Comparison of ENCODE assay signal across 15 cellular contexts in genomic region chr4:8185280-8185679, GRCh38.
DNase-seq lines count a peak whose midpoint lies in the region; ATAC-seq lines count a peak whose summit lies in the region.
"Had no signal": no experiment of that assay in that cellular context is flagged by ENCODE, and none has a peak within 500 bp of the region (broad histone marks: within the 10 kb centered on the region; RNA-seq: fewer than 3 reads in every experiment).

No MANE protein-coding gene starts in this region.

- peak overlapping the region; percentile 94 for H3K27ac ChIP-seq in epithelial cell of prostate
- no peak overlapping the region for H3K27ac ChIP-seq in effector memory CD4-positive, alpha-beta T cell (ENCODE audit: insufficient read depth, low read length, poor library complexity, severe bottlenecking)
- H3K27ac ChIP-seq: lower lobe of right lung had no signal

- no peak overlapping the region for H3K27ac Mint-ChIP-seq in stimulated activated effector memory CD8-positive, alpha-beta T cell treated with anti-CD3 and anti-CD28 coated beads, Interleukin-12 subunit alpha, Interleukin-12 subunit beta, amount 100 ng/mL, for 72 hours
- H3K27ac Mint-ChIP-seq: activated naive CD8-positive, alpha-beta T cell treated with anti-CD3 and anti-CD28 coated beads, Interleukin-2, amount 10 ng/mL, durations not matched to agents 7 days and 5 days had no signal

- DNase-seq in NCI-H2171 treated with DMSO at 0.1 percent for 48 hours (lab: John Stamatoyannopoulos, UW) = peak; percentile 57
- no peak for DNase-seq in NCI-H2171 (lab: John Stamatoyannopoulos, UW)
- DNase-seq in RKO (ENCODE audit: low spot score) = peak; percentile 40
- peak; percentile 89 for DNase-seq in epithelial cell of prostate (ENCODE audit: low read depth, low spot score)
- no peak for DNase-seq in stimulated activated effector memory CD8-positive, alpha-beta T cell treated with anti-CD3 and anti-CD28 coated beads, Interleukin-12 subunit alpha, Interleukin-12 subunit beta, amount 100 ng/mL, for 72 hours (ENCODE audit: low spot score in 2 of 2)
- no peak for DNase-seq in effector memory CD4-positive, alpha-beta T cell
- no peak for DNase-seq in KBM-7
- DNase-seq: activated naive CD8-positive, alpha-beta T cell treated with anti-CD3 and anti-CD28 coated beads, Interleukin-2, amount 10 ng/mL, durations not matched to agents 7 days and 5 days; DND-41; effector CD4-positive, alpha-beta T cell; hippocampal formation; lower lobe of right lung; NCI-H524; nucleus accumbens had no signal

- peak; percentile 57 for ATAC-seq in stimulated activated effector memory CD8-positive, alpha-beta T cell treated with anti-CD3 and anti-CD28 coated beads, Interleukin-12 subunit alpha, Interleukin-12 subunit beta, amount 100 ng/mL, for 72 hours
- no peak for ATAC-seq in GM19328 (IDR thresholded peaks at IDR 0.05; ENCODE audit: unreplicated experiment)
- ATAC-seq: lower lobe of right lung had no signal

- no peaks in the 10 kb centered on the region for H3K36me3 ChIP-seq in effector memory CD4-positive, alpha-beta T cell (ENCODE audit: control insufficient read depth, insufficient read depth, low read length)
- H3K36me3 ChIP-seq: lower lobe of right lung had no signal

- no peaks in the 10 kb centered on the region for H3K4me1 Mint-ChIP-seq in stimulated activated effector memory CD8-positive, alpha-beta T cell treated with anti-CD3 and anti-CD28 coated beads, Interleukin-12 subunit alpha, Interleukin-12 subunit beta, amount 100 ng/mL, for 72 hours
- H3K4me1 Mint-ChIP-seq: activated naive CD8-positive, alpha-beta T cell treated with anti-CD3 and anti-CD28 coated beads, Interleukin-2, amount 10 ng/mL, durations not matched to agents 7 days and 5 days had no signal

- H3K27me3 ChIP-seq in effector memory CD4-positive, alpha-beta T cell (replicated peaks; ENCODE audit: control insufficient read depth, insufficient read depth, low read length, poor library complexity, severe bottlenecking) = no peaks in the 10 kb centered on the region

- in situ Hi-C loops in KBM-7 (cut with MboI; ENCODE audit: low pct_unique_long_range_greater_than_20kb, low sequenced_read_pairs) = no loop called here

- H3K4me3 Mint-ChIP-seq in stimulated activated effector memory CD8-positive, alpha-beta T cell treated with anti-CD3 and anti-CD28 coated beads, Interleukin-12 subunit alpha, Interleukin-12 subunit beta, amount 100 ng/mL, for 72 hours = no peak overlapping the region
- H3K4me3 Mint-ChIP-seq: activated naive CD8-positive, alpha-beta T cell treated with anti-CD3 and anti-CD28 coated beads, Interleukin-2, amount 10 ng/mL, durations not matched to agents 7 days and 5 days had no signal

- H3K36me3 Mint-ChIP-seq in stimulated activated effector memory CD8-positive, alpha-beta T cell treated with anti-CD3 and anti-CD28 coated beads, Interleukin-12 subunit alpha, Interleukin-12 subunit beta, amount 100 ng/mL, for 72 hours = peaks cover 5% of the 10 kb centered on the region
- H3K36me3 Mint-ChIP-seq: activated naive CD8-positive, alpha-beta T cell treated with anti-CD3 and anti-CD28 coated beads, Interleukin-2, amount 10 ng/mL, durations not matched to agents 7 days and 5 days had no signal

- H3K9me3 Mint-ChIP-seq in stimulated activated effector memory CD8-positive, alpha-beta T cell treated with anti-CD3 and anti-CD28 coated beads, Interleukin-12 subunit alpha, Interleukin-12 subunit beta, amount 100 ng/mL, for 72 hours = no peaks in the 10 kb centered on the region
- H3K9me3 Mint-ChIP-seq: activated naive CD8-positive, alpha-beta T cell treated with anti-CD3 and anti-CD28 coated beads, Interleukin-2, amount 10 ng/mL, durations not matched to agents 7 days and 5 days had no signal

- H3K4me1 ChIP-seq in effector memory CD4-positive, alpha-beta T cell (ENCODE audit: control insufficient read depth, insufficient read depth, low read length, poor library complexity, severe bottlenecking) = no peaks in the 10 kb centered on the region

- no peaks in the 10 kb centered on the region for H3K9me3 ChIP-seq in effector memory CD4-positive, alpha-beta T cell (ENCODE audit: control insufficient read depth, low read length)
- H3K9me3 ChIP-seq: lower lobe of right lung had no signal

- no peak overlapping the region for H3K4me3 ChIP-seq in effector memory CD4-positive, alpha-beta T cell (ENCODE audit: insufficient read depth, low read depth, low read length, poor library complexity, severe bottlenecking)
- H3K4me3 ChIP-seq: lower lobe of right lung had no signal

Comparison
In these comparisons a context has a peak if more than half of its experiments do, and no peak if none do; other contexts are left out.
1. DNase-seq: peak in NCI-H2171 treated with DMSO at 0.1 percent for 48 hours (single experiment), RKO (single experiment) and epithelial cell of prostate (single experiment); none in NCI-H2171 (single experiment), stimulated activated effector memory CD8-positive, alpha-beta T cell treated with anti-CD3 and anti-CD28 coated beads, Interleukin-12 subunit alpha, Interleukin-12 subunit beta, amount 100 ng/mL, for 72 hours (0 of 2), effector memory CD4-positive, alpha-beta T cell (0 of 3) and KBM-7 (single experiment).